ENCODE assay signal across 8 cellular contexts in genomic region chr1:153945131-153945794, GRCh38. TPM values are rescaled to one million over a fixed set of nuclear protein-coding genes. Genes with fewer than 3 reads are reported as not detected.
DNase-seq lines count a peak whose midpoint lies in the region; ATAC-seq and TF ChIP-seq lines count a peak whose summit lies in the region.

No MANE protein-coding gene starts in this region.

- H3K27ac Mint-ChIP-seq in natural killer cell: peak overlapping the region; percentile 92 to 96

- peak in 1 of 4 donors; percentile 27 for TF ChIP-seq POLR2A in stomach (IDR thresholded peaks at IDR 0.05)

- peak overlapping the region; percentile 94 for H3K4me3 Mint-ChIP-seq in natural killer cell

- 15 to 29% (median 25%) methylated on average over 7 to 12 of the region's 12 CpGs for WGBS in stomach, 5 donors

- peak; percentile 33 for ATAC-seq in GM19043 (IDR thresholded peaks at IDR 0.05; ENCODE audit: low read depth, unreplicated experiment)
- ATAC-seq in natural killer cell: peak; percentile 63 to 79 (median 69)

- no peaks in the 10 kb centered on the region for H3K9me3 ChIP-seq in stomach

- TF ChIP-seq CTCF in epithelial cell of proximal tubule (conservative IDR thresholded peaks at IDR 0.05; ENCODE audit: low read depth, low read length) (no peak), natural killer cell (IDR thresholded peaks at IDR 0.05) (no peak), stomach (IDR thresholded peaks at IDR 0.05) (no peak)

- DNase-seq in NCI-H2227 (lab: John Stamatoyannopoulos, UW; ENCODE audit: unreplicated experiment): peak; percentile 45
- peak; percentile 78 for DNase-seq in activated CD8-positive, alpha-beta memory T cell treated with anti-CD3 and anti-CD28 coated beads, Interleukin-2, amount 50 U/mL, for 4 hours
- no peak for DNase-seq in epithelial cell of proximal tubule (ENCODE audit: low read depth)
- DNase-seq in natural killer cell: peak; percentile 86
- peak; percentile 51 for DNase-seq in stomach
- DNase-seq in NCI-H446 treated with DMSO at 0.1 percent for 48 hours (lab: John Stamatoyannopoulos, UW): no peak
- no peak for DNase-seq in NCI-H82 (lab: John Stamatoyannopoulos, UW)

- H3K4me1 ChIP-seq in stomach: peaks cover 9 to 38% (median 27%) of the 10 kb centered on the region in 4 donors

- H3K4me3 ChIP-seq in epithelial cell of proximal tubule (ENCODE audit: low read depth, low read length) (peak overlapping the region; percentile 88), stomach (peak overlapping the region; percentile 84 to 99 (median 94))

- no peaks in the 10 kb centered on the region for H3K9me3 Mint-ChIP-seq in natural killer cell

- intact Hi-C loops in natural killer cell (cut with micrococcal nuclease) (loop anchor here (1.0 kb wide), 3 partner anchors 13 to 45 kb away; partner anchors contain the start of genes CRTC2 and RPS27), stomach (cut with DNase I; ENCODE audit: low total_unique reads) (loop anchor here (10.0 kb wide), 1 partner anchor 150 kb away; no protein-coding TSS in a partner anchor)

- H3K27ac ChIP-seq in stomach: peak overlapping the region; percentile 91 to 100 (median 98)

- no peaks in the 10 kb centered on the region for H3K27me3 ChIP-seq in stomach

- peaks cover 4% of the 10 kb centered on the region for H3K36me3 Mint-ChIP-seq in natural killer cell

- peaks cover 38 to 56% of the 10 kb centered on the region in 2 donors for H3K4me1 Mint-ChIP-seq in natural killer cell

- H3K36me3 ChIP-seq in stomach: peaks cover 23 to 71% (median 69%) of the 10 kb centered on the region in 4 donors

- H3K27me3 Mint-ChIP-seq in natural killer cell (ENCODE audit: low read depth in 2 of 2): no peaks in the 10 kb centered on the region

- TF ChIP-seq EP300 in stomach (IDR thresholded peaks at IDR 0.05): no peak

RNA-seq across cellular contexts. Expression of gene DENND4B, which starts 1.3 kb away (rescaled TPM):
- total RNA-seq in epithelial cell of proximal tubule (19.1 and 42.5 TPM in 2 replicates), natural killer cell (100 to 1,000 TPM; 244 to 322 (median 291) TPM), stomach (10 to 100 TPM; 20.9 to 73.0 (median 36.6) TPM)
- polyA plus RNA-seq in stomach: 10 to 100 TPM; 11.8 to 19.9 (median 14.1) TPM

RNA-seq across cellular contexts. Expression of gene CRTC2, which starts 13.1 kb away (rescaled TPM):
- total RNA-seq in epithelial cell of proximal tubule (20.2 and 24.6 TPM in 2 replicates), natural killer cell (100 to 1,000 TPM; 144 to 166 (median 154) TPM), stomach (10 to 100 TPM in 2 of 5 donors, 1 to 10 TPM in 3; 1.4 to 49.6 (median 8.0) TPM)
- 10 to 100 TPM; 26.9 to 31.1 (median 27.1) TPM for polyA plus RNA-seq in stomach

RNA-seq across cellular contexts. Expression of gene SLC39A1, which starts 18.1 kb away (rescaled TPM):
- 107 and 145 TPM in 2 replicates for total RNA-seq in epithelial cell of proximal tubule
- total RNA-seq in natural killer cell: 10 to 100 TPM; 20.7 to 21.5 (median 21.2) TPM
- 10 to 100 TPM in 4 of 5 donors, 1 to 10 TPM in 1; 6.4 to 80.6 (median 24.9) TPM for total RNA-seq in stomach
- polyA plus RNA-seq in stomach: 10 to 100 TPM; 29.9 to 54.8 (median 39.8) TPM

RNA-seq across cellular contexts. Expression of gene CREB3L4, which starts 22.4 kb away (rescaled TPM):
- 10.7 and 15.3 TPM in 2 replicates for total RNA-seq in epithelial cell of proximal tubule
- total RNA-seq in natural killer cell: 10 to 100 TPM; 10.8 to 16.8 (median 10.9) TPM
- total RNA-seq in stomach: 10 to 100 TPM in 1 of 5 donors, 1 to 10 TPM in 3, not detected in 1; 2.7 to 16.7 (median 7.3) TPM
- polyA plus RNA-seq in stomach: 10 to 100 TPM; 10.9 to 32.9 (median 11.8) TPM

RNA-seq across cellular contexts. Expression of gene GATAD2B, which starts 22.5 kb away (rescaled TPM):
- total RNA-seq in epithelial cell of proximal tubule (6.8 and 10.3 TPM in 2 replicates), natural killer cell (10 to 100 TPM; 68.1 to 91.3 (median 75.5) TPM), stomach (10 to 100 TPM; 15.8 to 26.3 (median 18.1) TPM)
- polyA plus RNA-seq in stomach: 1 to 10 TPM; 2.7 to 3.4 (median 3.2) TPM

Comparison
In these comparisons a context has a peak if more than half of its experiments do, and no peak if none do; other contexts are left out.
1. DNase-seq: peak in NCI-H2227 (single experiment), activated CD8-positive, alpha-beta memory T cell treated with anti-CD3 and anti-CD28 coated beads, Interleukin-2, amount 50 U/mL, for 4 hours (single experiment), natural killer cell (single experiment) and stomach (single experiment); none in epithelial cell of proximal tubule (single experiment), NCI-H446 treated with DMSO at 0.1 percent for 48 hours (single experiment) and NCI-H82 (single experiment).